Comparison of ENCODE assay signal across 19 cellular contexts in the genomic region with DNA sequence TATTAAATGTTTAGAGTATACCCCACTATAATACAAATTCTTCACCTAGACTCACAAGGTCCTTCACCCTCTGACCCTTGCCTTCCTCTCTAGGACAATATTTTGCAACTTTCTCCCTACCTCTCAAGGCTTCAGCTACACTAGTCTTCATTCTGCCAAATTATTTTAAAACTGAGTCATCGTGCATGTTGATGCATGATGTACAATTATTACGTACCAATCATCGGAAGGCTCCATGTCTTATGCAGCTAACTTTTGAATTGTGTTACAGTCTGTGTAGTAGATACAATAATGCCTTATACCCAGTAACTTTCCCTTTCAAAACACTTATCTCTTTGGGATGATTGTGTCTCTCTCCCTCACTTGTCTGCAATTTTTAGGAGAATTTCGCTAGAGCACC.
DNase-seq lines count a peak whose midpoint lies in the region; ATAC-seq and TF ChIP-seq lines count a peak whose summit lies in the region.
"Had no signal": no experiment of that assay in that cellular context is flagged by ENCODE, and none has a peak within 500 bp of the region (broad histone marks: within the 10 kb centered on the region; RNA-seq: fewer than 3 reads in every experiment).

No MANE protein-coding gene starts in this region.

- intact Hi-C loops in MCF 10A (cut with micrococcal nuclease): no loop called here
- intact Hi-C loops in mammary epithelial cell (cut with micrococcal nuclease): no loop called here
- intact Hi-C loops in aorta (cut with DNase I): no loop called here

- DNase-seq in MCF 10A (ENCODE audit: unreplicated experiment) (peak; percentile 15), mammary epithelial cell (no peak), WTC11 (ENCODE audit: low spot score) (no peak), epithelial cell of esophagus (ENCODE audit: low read depth) (peak; percentile 70), progenitor cell of endocrine pancreas (ENCODE audit: low spot score, unreplicated experiment) (no peak), osteoblast (ENCODE audit: insufficient read length, low spot score, missing footprints) (no peak), aorta (no peak)
- DNase-seq: AML-193; CD4-positive, alpha-beta T cell; DMS153; DMS79; GDM1; GM23248; H7 had no signal

- WGBS in mammary epithelial cell (ENCODE audit: low coverage, missing lambda C conversion rate): 78% methylated on average over 4 of the region's 4 CpGs
- whole genome bisulfite sequencing in aorta, 2 donors: 85 to 86% methylated on average over 4 of the region's 4 CpGs

- H3K79me2 ChIP-seq in mammary epithelial cell (ENCODE audit: insufficient read depth, low read length): no peaks in the 10 kb centered on the region
- H3K79me2 ChIP-seq in osteoblast (ENCODE audit: insufficient read depth, low read length): no peaks in the 10 kb centered on the region

- H3K27me3 Mint-ChIP-seq in MCF 10A (ENCODE audit: insufficient read depth, unreplicated experiment): peaks cover 14% of the 10 kb centered on the region
- H3K27me3 Mint-ChIP-seq in WTC11 (ENCODE audit: low read depth): no peaks in the 10 kb centered on the region
- no peaks in the 10 kb centered on the region for H3K27me3 Mint-ChIP-seq in progenitor cell of endocrine pancreas
- H3K27me3 Mint-ChIP-seq: CD4-positive, alpha-beta T cell had no signal

- H3K27me3 ChIP-seq in mammary epithelial cell (ENCODE audit: insufficient read depth, low read length) (no peaks in the 10 kb centered on the region), osteoblast (ENCODE audit: insufficient read depth, low read length) (no peaks in the 10 kb centered on the region), aorta (ENCODE audit: control insufficient read depth in 1 of 2, insufficient read depth in 2 of 2, low read length in 1 of 2) (no peaks in the 10 kb centered on the region)

- H3K27ac ChIP-seq in mammary epithelial cell (ENCODE audit: insufficient read depth, low read depth, low read length) (no peak overlapping the region), osteoblast (ENCODE audit: low read depth, low read length) (no peak overlapping the region), aorta (ENCODE audit: low read depth in 1 of 2, low read length in 2 of 2) (no peak overlapping the region)
- H3K27ac ChIP-seq: 22Rv1, A549, C4-2B, GM23248 had no signal

- dilution Hi-C loops in mammary epithelial cell (cut with HindIII; ENCODE audit: low sequenced_read_pairs): no loop called here

- H3K36me3 Mint-ChIP-seq in MCF 10A (ENCODE audit: insufficient read depth, unreplicated experiment) (no peaks in the 10 kb centered on the region), WTC11 (no peaks in the 10 kb centered on the region), progenitor cell of endocrine pancreas (ENCODE audit: insufficient read depth) (peaks cover 12% of the 10 kb centered on the region)

- H3K9me3 ChIP-seq in mammary epithelial cell (replicated peaks; ENCODE audit: insufficient read depth, low read length): peaks cover 6% of the 10 kb centered on the region
- no peaks in the 10 kb centered on the region for H3K9me3 ChIP-seq in osteoblast (ENCODE audit: low read depth, low read length)
- H3K9me3 ChIP-seq in aorta (ENCODE audit: control insufficient read depth, low read length): no peaks in the 10 kb centered on the region
- H3K9me3 ChIP-seq: A549 had no signal

- BruUV-seq in MCF 10A (replicated peaks; lab: Mats Ljungman, UMichigan) (no TSS peak), mammary epithelial cell (replicated peaks; lab: Mats Ljungman, UMichigan) (no TSS peak)

- no peaks in the 10 kb centered on the region for H4K20me1 ChIP-seq in mammary epithelial cell (ENCODE audit: insufficient read depth, low read length)
- no peaks in the 10 kb centered on the region for H4K20me1 ChIP-seq in osteoblast (ENCODE audit: insufficient read depth, low read length)

- POLR2A ChIA-PET in MCF 10A (lab: Yijun Ruan, JAX): no interaction called here
- POLR2A ChIA-PET in WTC11 (lab: Charles Lee): no interaction called here

- no peaks in the 10 kb centered on the region for H3K36me3 ChIP-seq in mammary epithelial cell (ENCODE audit: insufficient read depth, low read length)
- H3K36me3 ChIP-seq in osteoblast (ENCODE audit: insufficient read depth, low read length): no peaks in the 10 kb centered on the region
- no peaks in the 10 kb centered on the region for H3K36me3 ChIP-seq in aorta (ENCODE audit: control insufficient read depth in 1 of 2, insufficient read depth in 2 of 2, low read length in 1 of 2)

- TF ChIP-seq CTCF in MCF 10A (IDR thresholded peaks at IDR 0.05; ENCODE audit: unreplicated experiment): no peak
- no peak for TF ChIP-seq CTCF in mammary epithelial cell (conservative IDR thresholded peaks at IDR 0.05 in 1 of 2, IDR thresholded peaks at IDR 0.05 in 1 of 2; ENCODE audit: extremely low read depth in 1 of 2, insufficient read depth in 1 of 2, low read depth in 1 of 2, low read length in 2 of 2)
- TF ChIP-seq CTCF in WTC11 (IDR thresholded peaks at IDR 0.05): no peak
- TF ChIP-seq CTCF in epithelial cell of esophagus (IDR thresholded peaks at IDR 0.05; ENCODE audit: insufficient read depth, low read depth, low read length, missing control alignments): no peak
- no peak for TF ChIP-seq CTCF in progenitor cell of endocrine pancreas (IDR thresholded peaks at IDR 0.05; ENCODE audit: unreplicated experiment)
- no peak for TF ChIP-seq CTCF in osteoblast (IDR thresholded peaks at IDR 0.05; ENCODE audit: extremely low read depth, low read depth, low read length)

- H3K9ac ChIP-seq in mammary epithelial cell (ENCODE audit: insufficient read depth, low read length): no peak overlapping the region
- H3K9ac ChIP-seq: GM23248 had no signal

- CTCF ChIA-PET in MCF 10A (lab: Yijun Ruan, JAX): interaction anchor here (0.6 kb wide), 1 partner anchor 143 kb away, joined by 3 read pairs; no protein-coding TSS in a partner anchor
- CTCF ChIA-PET in mammary epithelial cell (lab: Charles Lee; ENCODE audit: low non-redundant PET): no interaction called here
- CTCF ChIA-PET in WTC11 (lab: Charles Lee): no interaction called here

- H3K4me2 ChIP-seq in mammary epithelial cell (ENCODE audit: insufficient read depth, low read depth, low read length) (no peak overlapping the region), osteoblast (ENCODE audit: insufficient read depth, low read length) (no peak overlapping the region)
- H3K4me2 ChIP-seq: A549 had no signal

- H3K4me1 ChIP-seq in mammary epithelial cell (ENCODE audit: insufficient read depth, low read length): no peaks in the 10 kb centered on the region
- no peaks in the 10 kb centered on the region for H3K4me1 ChIP-seq in osteoblast (ENCODE audit: insufficient read depth, low read length)
- H3K4me1 ChIP-seq in aorta (ENCODE audit: control insufficient read depth in 1 of 2, insufficient read depth in 2 of 2, low read length in 2 of 2): no peaks in the 10 kb centered on the region
- H3K4me1 ChIP-seq: A549 had no signal

- in situ Hi-C loops in mammary epithelial cell (cut with MboI; ENCODE audit: low sequenced_read_pairs in 2 of 2): no loop called here

- H3K9me3 Mint-ChIP-seq in MCF 10A (ENCODE audit: unreplicated experiment): no peaks in the 10 kb centered on the region
- peaks cover 4% of the 10 kb centered on the region; the same call in 1 of the 2 replicates for H3K9me3 Mint-ChIP-seq in WTC11
- peaks cover 13% of the 10 kb centered on the region for H3K9me3 Mint-ChIP-seq in progenitor cell of endocrine pancreas (ENCODE audit: low read depth)

- H2AFZ ChIP-seq in mammary epithelial cell (ENCODE audit: low read depth, low read length) (no peak overlapping the region), osteoblast (ENCODE audit: low read length) (no peak overlapping the region)
- H2AFZ ChIP-seq: GM23248 had no signal

- H3K27ac Mint-ChIP-seq in MCF 10A (ENCODE audit: low read depth, unreplicated experiment): no peak overlapping the region
- peak overlapping the region; percentile 14; the same call in 1 of the 2 replicates for H3K27ac Mint-ChIP-seq in WTC11
- peak overlapping the region; percentile 50 for H3K27ac Mint-ChIP-seq in progenitor cell of endocrine pancreas
- H3K27ac Mint-ChIP-seq: CD4-positive, alpha-beta T cell had no signal

- no peak for ATAC-seq in WTC11
- ATAC-seq in HG02885 (IDR thresholded peaks at IDR 0.05; ENCODE audit: poor library complexity, unreplicated experiment): no peak
- ATAC-seq in aorta (ENCODE audit: low FRiP score): no peak
- ATAC-seq: A549, HCT116 had no signal

- H3K4me3 ChIP-seq in mammary epithelial cell (replicated peaks in 1 of 3; ENCODE audit: insufficient read depth in 1 of 3, low read depth in 2 of 3, low read length in 3 of 3): no peak overlapping the region
- H3K4me3 ChIP-seq in epithelial cell of esophagus (ENCODE audit: low read length): no peak overlapping the region
- no peak overlapping the region for H3K4me3 ChIP-seq in osteoblast (ENCODE audit: insufficient read depth, low read length)
- no peak overlapping the region for H3K4me3 ChIP-seq in aorta (ENCODE audit: low read length in 2 of 2)
- H3K4me3 ChIP-seq: A549, GM23248 had no signal

- no peaks in the 10 kb centered on the region for H3K4me1 Mint-ChIP-seq in MCF 10A (ENCODE audit: insufficient read depth, unreplicated experiment)
- H3K4me1 Mint-ChIP-seq in WTC11: peaks cover 21% of the 10 kb centered on the region
- peaks cover 32% of the 10 kb centered on the region for H3K4me1 Mint-ChIP-seq in progenitor cell of endocrine pancreas (ENCODE audit: low read depth)

- H3K4me3 Mint-ChIP-seq in MCF 10A (ENCODE audit: unreplicated experiment) (no peak overlapping the region), WTC11 (no peak overlapping the region), progenitor cell of endocrine pancreas (ENCODE audit: low read depth) (no peak overlapping the region)
- H3K4me3 Mint-ChIP-seq: CD4-positive, alpha-beta T cell had no signal

TF ChIP-seq in WTC11, 78 proteins besides CTCF, POLR2A, EP300 and RAD21 (continues in another document):
- TF ChIP-seq, protein P1, sequence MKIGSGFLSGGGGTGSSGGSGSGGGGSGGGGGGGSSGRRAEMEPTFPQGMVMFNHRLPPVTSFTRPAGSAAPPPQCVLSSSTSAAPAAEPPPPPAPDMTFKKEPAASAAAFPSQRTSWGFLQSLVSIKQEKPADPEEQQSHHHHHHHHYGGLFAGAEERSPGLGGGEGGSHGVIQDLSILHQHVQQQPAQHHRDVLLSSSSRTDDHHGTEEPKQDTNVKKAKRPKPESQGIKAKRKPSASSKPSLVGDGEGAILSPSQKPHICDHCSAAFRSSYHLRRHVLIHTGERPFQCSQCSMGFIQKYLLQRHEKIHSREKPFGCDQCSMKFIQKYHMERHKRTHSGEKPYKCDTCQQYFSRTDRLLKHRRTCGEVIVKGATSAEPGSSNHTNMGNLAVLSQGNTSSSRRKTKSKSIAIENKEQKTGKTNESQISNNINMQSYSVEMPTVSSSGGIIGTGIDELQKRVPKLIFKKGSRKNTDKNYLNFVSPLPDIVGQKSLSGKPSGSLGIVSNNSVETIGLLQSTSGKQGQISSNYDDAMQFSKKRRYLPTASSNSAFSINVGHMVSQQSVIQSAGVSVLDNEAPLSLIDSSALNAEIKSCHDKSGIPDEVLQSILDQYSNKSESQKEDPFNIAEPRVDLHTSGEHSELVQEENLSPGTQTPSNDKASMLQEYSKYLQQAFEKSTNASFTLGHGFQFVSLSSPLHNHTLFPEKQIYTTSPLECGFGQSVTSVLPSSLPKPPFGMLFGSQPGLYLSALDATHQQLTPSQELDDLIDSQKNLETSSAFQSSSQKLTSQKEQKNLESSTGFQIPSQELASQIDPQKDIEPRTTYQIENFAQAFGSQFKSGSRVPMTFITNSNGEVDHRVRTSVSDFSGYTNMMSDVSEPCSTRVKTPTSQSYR (CRISPR knock-in tag; IDR thresholded peaks at IDR 0.05): no peak
- TF ChIP-seq CREM (CRISPR knock-in tag; IDR thresholded peaks at IDR 0.05): no peak

Comparison
In these comparisons a context has a peak if more than half of its experiments do, and no peak if none do; other contexts are left out.
1. DNase-seq: peak in MCF 10A (single experiment) and epithelial cell of esophagus (single experiment); none in mammary epithelial cell (single experiment), WTC11 (single experiment), progenitor cell of endocrine pancreas (single experiment), osteoblast (single experiment) and aorta (0 of 2).